ENCODE assay signal across 20 cellular contexts in the genomic region with DNA sequence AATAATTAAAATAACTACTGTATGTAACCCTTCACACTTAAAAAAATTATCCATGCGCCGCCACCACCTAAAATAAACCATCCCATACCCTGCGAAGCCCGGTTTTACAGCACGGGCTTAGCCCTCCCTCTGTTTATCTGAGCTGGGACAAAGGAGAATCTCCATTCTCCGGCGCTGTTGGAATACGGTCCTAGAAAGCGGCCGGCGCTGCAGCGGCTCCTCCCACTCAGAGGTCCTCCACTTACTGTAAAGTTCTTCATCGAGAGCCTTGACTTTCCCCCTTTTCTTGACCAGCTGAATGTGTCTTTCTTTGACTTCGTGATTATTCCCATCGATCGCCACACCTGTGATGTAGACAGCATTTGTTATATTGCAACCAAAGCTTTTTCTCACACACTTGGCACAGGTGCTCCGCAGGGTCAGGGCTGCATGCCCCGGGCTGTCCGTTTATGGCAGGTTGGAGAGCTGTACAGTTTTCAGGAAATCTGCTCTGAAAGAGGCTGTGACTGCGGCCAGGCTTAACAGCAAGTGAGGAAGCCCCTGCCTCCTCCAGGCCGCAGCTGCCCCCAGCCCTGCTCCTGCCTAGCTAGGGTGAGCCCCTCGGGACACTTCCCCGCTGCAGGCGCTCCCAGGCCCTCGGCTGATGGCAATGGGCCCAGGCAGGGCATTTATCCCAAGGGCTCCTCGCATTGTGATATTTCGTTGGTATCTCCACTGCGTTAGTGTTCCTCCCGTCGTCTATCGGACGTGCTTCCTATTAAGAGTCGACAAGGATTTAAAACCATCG.
"Had no signal": no experiment of that assay in that cellular context is flagged by ENCODE, and none has a peak within 500 bp of the region (broad histone marks: within the 10 kb centered on the region; RNA-seq: fewer than 3 reads in every experiment).

No MANE protein-coding gene starts in this region.

- DNase-seq: cerebellar nuclear complex; colonic mucosa; dermis blood vessel endothelial cell; esophagus squamous epithelium; foreskin fibroblast; hippocampal formation; mesenchymal stem cell; midbrain; sigmoid colon; stimulated activated CD4-positive, alpha-beta T cell treated with anti-CD3 and anti-CD28 coated beads, Interleukin-4, amount 100 ng/mL, for 1 hour; tibial artery had no signal

- H3K4me3 Mint-ChIP-seq: nephron; stimulated activated memory B cell treated with anti-CD40 and anti-IgM and Interleukin-4, amounts not matched to agents 10 μg/mL and 1 μg/mL and 100 μg/mL, for 72 hours; stimulated activated naive CD8-positive, alpha-beta T cell treated with anti-CD3 and anti-CD28 coated beads, Interleukin-15, Interleukin-2, amounts not matched to agents 100 ng/mL and 50 ng/mL, for 24 hours had no signal

- H3K4me1 ChIP-seq: colonic mucosa had no signal

- H3K9me3 Mint-ChIP-seq: nephron; stimulated activated memory B cell treated with anti-CD40 and anti-IgM and Interleukin-4, amounts not matched to agents 10 μg/mL and 1 μg/mL and 100 μg/mL, for 72 hours; stimulated activated naive CD8-positive, alpha-beta T cell treated with anti-CD3 and anti-CD28 coated beads, Interleukin-15, Interleukin-2, amounts not matched to agents 100 ng/mL and 50 ng/mL, for 24 hours had no signal

- H3K9me3 ChIP-seq: colonic mucosa, esophagus squamous epithelium, gastroesophageal sphincter, sigmoid colon, tibial artery, upper lobe of left lung, vagina had no signal

- H3K36me3 ChIP-seq: colonic mucosa had no signal

- ATAC-seq: gastroesophageal sphincter; left lobe of liver; stimulated activated memory B cell treated with anti-CD40 and anti-IgM and Interleukin-4, amounts not matched to agents 10 μg/mL and 1 μg/mL and 100 μg/mL, for 72 hours had no signal

- H3K27me3 ChIP-seq: colonic mucosa, gastroesophageal sphincter, sigmoid colon, tibial artery, upper lobe of left lung, vagina had no signal

- H3K36me3 Mint-ChIP-seq: stimulated activated memory B cell treated with anti-CD40 and anti-IgM and Interleukin-4, amounts not matched to agents 10 μg/mL and 1 μg/mL and 100 μg/mL, for 72 hours had no signal

- H3K27ac ChIP-seq: colonic mucosa, esophagus squamous epithelium, gastroesophageal sphincter, sigmoid colon, skin epidermis, tibial artery, upper lobe of left lung, vagina had no signal

- H3K4me3 ChIP-seq: colonic mucosa, esophagus squamous epithelium, gastroesophageal sphincter, lung, sigmoid colon, skin epidermis, tibial artery, upper lobe of left lung, vagina had no signal

- H3K27ac Mint-ChIP-seq: nephron; stimulated activated memory B cell treated with anti-CD40 and anti-IgM and Interleukin-4, amounts not matched to agents 10 μg/mL and 1 μg/mL and 100 μg/mL, for 72 hours; stimulated activated naive CD8-positive, alpha-beta T cell treated with anti-CD3 and anti-CD28 coated beads, Interleukin-15, Interleukin-2, amounts not matched to agents 100 ng/mL and 50 ng/mL, for 24 hours had no signal
